In genomic region chr16:26186221-26186620, GRCh38 we compare ENCODE assay signal across 22 cellular contexts.
A peak's percentile ranks its signal among the peaks of the same experiment; 100 is the strongest.
DNase-seq lines count a peak whose midpoint lies in the region; ATAC-seq and TF ChIP-seq lines count a peak whose summit lies in the region.
"Had no signal": no experiment of that assay in that cellular context is flagged by ENCODE, and none has a peak within 500 bp of the region (broad histone marks: within the 10 kb centered on the region; RNA-seq: fewer than 3 reads in every experiment).

No MANE protein-coding gene starts in this region.

- H3K9me3 ChIP-seq in stomach: no peaks in the 10 kb centered on the region
- H3K9me3 ChIP-seq: BE2C, BLaER1 had no signal

- intact Hi-C loops in stomach (cut with DNase I; ENCODE audit: low total_unique reads): no loop called here

- H3K27me3 ChIP-seq in stomach: peaks cover 0 to 4% (median 0%) of the 10 kb centered on the region in 3 donors
- H3K27me3 ChIP-seq: BE2C, BLaER1 had no signal

- H3K4me1 Mint-ChIP-seq in mesothelial cell of epicardium: peaks cover 51% of the 10 kb centered on the region
- H3K4me1 Mint-ChIP-seq: CD14-positive monocyte; CD4-positive, alpha-beta memory T cell; CD4-positive, CD25-positive, alpha-beta regulatory T cell; CD8-positive, alpha-beta memory T cell had no signal

- H3K36me3 ChIP-seq in stomach: no peaks in the 10 kb centered on the region
- H3K36me3 ChIP-seq: BE2C, BLaER1 had no signal

- WGBS in stomach, 5 donors: 38 to 83% (median 73%) methylated on average over 1 of the region's 1 CpG

- H3K36me3 Mint-ChIP-seq in mesothelial cell of epicardium: peaks cover 13% of the 10 kb centered on the region
- H3K36me3 Mint-ChIP-seq: CD14-positive monocyte; CD4-positive, alpha-beta memory T cell; CD4-positive, CD25-positive, alpha-beta regulatory T cell; CD8-positive, alpha-beta memory T cell had no signal

- no peak overlapping the region for H3K27ac ChIP-seq in stomach
- H3K27ac ChIP-seq: BLaER1 had no signal

- no peak for TF ChIP-seq EP300 in stomach (IDR thresholded peaks at IDR 0.05)

- peaks cover 24% of the 10 kb centered on the region for H3K9me3 Mint-ChIP-seq in mesothelial cell of epicardium

- TF ChIP-seq CTCF in mesothelial cell of epicardium (IDR thresholded peaks at IDR 0.05; ENCODE audit: unreplicated experiment) (no peak), stomach (IDR thresholded peaks at IDR 0.05) (no peak)

- no peaks in the 10 kb centered on the region for H3K4me1 ChIP-seq in stomach
- H3K4me1 ChIP-seq: BE2C, BLaER1 had no signal

- H3K27me3 Mint-ChIP-seq in mesothelial cell of epicardium (ENCODE audit: low read depth): no peaks in the 10 kb centered on the region

- H3K27ac Mint-ChIP-seq in mesothelial cell of epicardium: peak overlapping the region; percentile 31
- H3K27ac Mint-ChIP-seq: CD14-positive monocyte; CD4-positive, alpha-beta memory T cell; CD4-positive, CD25-positive, alpha-beta regulatory T cell; CD8-positive, alpha-beta memory T cell had no signal

- TF ChIP-seq POLR2A in stomach (IDR thresholded peaks at IDR 0.05): no peak

- H3K4me3 ChIP-seq in stomach: no peak overlapping the region
- H3K4me3 ChIP-seq: BLaER1 had no signal

- ATAC-seq in HG03159 (IDR thresholded peaks at IDR 0.05; ENCODE audit: unreplicated experiment): no peak

- no peak overlapping the region for H3K4me3 Mint-ChIP-seq in mesothelial cell of epicardium
- H3K4me3 Mint-ChIP-seq: CD14-positive monocyte; CD4-positive, alpha-beta memory T cell; CD4-positive, CD25-positive, alpha-beta regulatory T cell; CD8-positive, alpha-beta memory T cell had no signal

- DNase-seq in cerebellar cortex (ENCODE audit: low spot score) (peak; percentile 58), mesothelial cell of epicardium (ENCODE audit: low spot score in 2 of 2, unreplicated experiment in 2 of 2) (no peak), midbrain (lab: John Stamatoyannopoulos, UW) (no peak), stomach (no peak)
- DNase-seq: 8988T; ACHN; BE2C; C1 segment of cervical spinal cord; CD4-positive, alpha-beta memory T cell; CD4-positive, CD25-positive, alpha-beta regulatory T cell; CD8-positive, alpha-beta memory T cell; COR-L47; DMS 273 treated with DMSO at 0.1 percent for 48 hours; DMS153; DMS53; DMS79; DND-41; EL; GF-D8 had no signal
